ENCODE assay signal across 17 cellular contexts in the genomic region with DNA sequence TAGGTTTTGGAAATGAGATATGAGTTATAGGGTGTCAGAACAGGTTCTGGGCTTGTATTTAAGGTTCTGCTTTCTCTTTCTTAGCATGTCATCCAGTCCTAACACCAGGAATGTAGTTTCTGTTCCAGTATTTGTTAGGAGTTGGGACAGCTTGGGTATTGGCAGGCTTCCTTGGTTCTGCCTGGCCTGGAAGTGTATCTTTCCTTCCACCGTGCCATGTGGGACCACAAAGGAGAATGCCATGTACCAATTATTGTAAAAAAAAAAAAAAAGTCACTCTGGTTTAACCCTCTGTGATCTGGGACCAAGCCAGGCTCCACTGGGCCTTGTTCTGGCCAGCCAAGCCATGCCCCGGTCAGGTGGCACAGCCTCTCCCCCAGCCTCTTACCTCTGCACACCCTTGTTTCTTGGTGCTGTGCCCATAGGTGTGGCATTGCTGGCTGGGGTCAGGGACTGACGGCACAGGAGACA. TPM values are rescaled to one million over a fixed set of nuclear protein-coding genes. Genes with fewer than 3 reads are reported as not detected.
A peak's percentile ranks its signal among the peaks of the same experiment; 100 is the strongest.
DNase-seq lines count a peak whose midpoint lies in the region; ATAC-seq and TF ChIP-seq lines count a peak whose summit lies in the region.
"Had no signal": no experiment of that assay in that cellular context is flagged by ENCODE, and none has a peak within 500 bp of the region (broad histone marks: within the 10 kb centered on the region; RNA-seq: fewer than 3 reads in every experiment).

No MANE protein-coding gene starts in this region.

- H3K27me3 ChIP-seq in Panc1 (ENCODE audit: control insufficient read depth, insufficient read depth, low read length) (no peaks in the 10 kb centered on the region), gastroesophageal sphincter (no peaks in the 10 kb centered on the region)
- H3K27me3 ChIP-seq: foreskin keratinocyte had no signal

- no peaks in the 10 kb centered on the region for H3K27me3 Mint-ChIP-seq in T-helper 2 cell treated with Interferon-gamma antibody and Interleukin-4, amounts not matched to agents 5 μg/mL and 100 μg/mL, for 36 hours (ENCODE audit: low read depth)
- H3K27me3 Mint-ChIP-seq: B cell had no signal

- no peak overlapping the region for H3K27ac Mint-ChIP-seq in T-helper 2 cell treated with Interferon-gamma antibody and Interleukin-4, amounts not matched to agents 5 μg/mL and 100 μg/mL, for 36 hours
- H3K27ac Mint-ChIP-seq: B cell; T-helper 1 cell treated with Interleukin-12 subunit alpha and Interleukin-12 subunit beta and Interleukin-4 antibody, amounts not matched to agents 30 μg/mL and 1 μg/mL, for 36 hours had no signal

- no peak for TF ChIP-seq POLR2A in gastroesophageal sphincter (IDR thresholded peaks at IDR 0.05)

- peaks cover 38% of the 10 kb centered on the region for H3K4me1 Mint-ChIP-seq in T-helper 2 cell treated with Interferon-gamma antibody and Interleukin-4, amounts not matched to agents 5 μg/mL and 100 μg/mL, for 36 hours (ENCODE audit: low read depth)

- H3K4me1 ChIP-seq in Panc1 (ENCODE audit: control insufficient read depth, insufficient read depth, low read length): peaks cover 84% of the 10 kb centered on the region
- H3K4me1 ChIP-seq in gastroesophageal sphincter: peaks cover 7 to 70% (median 44%) of the 10 kb centered on the region in 3 donors

- DNase-seq in AG20443 (ENCODE audit: low spot score): peak; percentile 73
- no peak for DNase-seq in Panc1 (ENCODE audit: low read depth, low spot score)
- DNase-seq in sciatic nerve (ENCODE audit: low spot score): no peak
- no peak for DNase-seq in activated gamma-delta T cell (lab: John Stamatoyannopoulos, UW)
- no peak for DNase-seq in T-helper 2 cell treated with Interferon-gamma antibody and Interleukin-4, amounts not matched to agents 5 μg/mL and 100 μg/mL, for 36 hours (ENCODE audit: low spot score)
- DNase-seq in SHP77 (lab: John Stamatoyannopoulos, UW): no peak
- DNase-seq: activated CD4-positive, alpha-beta T cell treated with anti-CD3 and anti-CD28 coated beads, Interleukin-2, amount 50 U/mL, for 4 hours; activated naive CD4-positive, alpha-beta T cell; central memory CD4-positive, alpha-beta T cell; EL; foreskin keratinocyte; kidney had no signal

- BruUV-seq in Panc1 (replicated peaks; lab: Mats Ljungman, UMichigan): no TSS peak

- H3K4me3 Mint-ChIP-seq in T-helper 2 cell treated with Interferon-gamma antibody and Interleukin-4, amounts not matched to agents 5 μg/mL and 100 μg/mL, for 36 hours: no peak overlapping the region
- H3K4me3 Mint-ChIP-seq: B cell; T-helper 1 cell treated with Interleukin-12 subunit alpha and Interleukin-12 subunit beta and Interleukin-4 antibody, amounts not matched to agents 30 μg/mL and 1 μg/mL, for 36 hours had no signal

- peak overlapping the region; percentile 99 for H3K27ac ChIP-seq in Panc1 (ENCODE audit: low read length)
- peak overlapping the region in 3 of 4 donors; percentile 31 to 74 (median 58) for H3K27ac ChIP-seq in gastroesophageal sphincter
- H3K27ac ChIP-seq: foreskin keratinocyte had no signal

- H3K9me3 ChIP-seq in Panc1 (ENCODE audit: control insufficient read depth, insufficient read depth, low read depth, low read length) (no peaks in the 10 kb centered on the region), gastroesophageal sphincter (peaks cover 0 to 9% (median 0%) of the 10 kb centered on the region in 3 donors)

- in situ Hi-C loops in Panc1 (cut with HindIII; ENCODE audit: low pct_unique_long_range_greater_than_20kb, low sequenced_read_pairs): no loop called here

- no peak overlapping the region for H3K4me3 ChIP-seq in Panc1 (ENCODE audit: low read depth in 2 of 2, low read length in 2 of 2)
- H3K4me3 ChIP-seq in gastroesophageal sphincter: no peak overlapping the region
- H3K4me3 ChIP-seq: K562 had no signal

- H3K36me3 Mint-ChIP-seq in T-helper 2 cell treated with Interferon-gamma antibody and Interleukin-4, amounts not matched to agents 5 μg/mL and 100 μg/mL, for 36 hours (ENCODE audit: low read depth): peaks cover 3% of the 10 kb centered on the region

- TF ChIP-seq EP300 in gastroesophageal sphincter (IDR thresholded peaks at IDR 0.05): no peak

- 9% methylated on average over 1 of the region's 3 CpGs; no CpG with 5 or more reads in 1 of the 2 donors for WGBS in gastroesophageal sphincter (ENCODE audit: low coverage in 1 of 2), 2 donors

- no peaks in the 10 kb centered on the region for H3K9me3 Mint-ChIP-seq in T-helper 2 cell treated with Interferon-gamma antibody and Interleukin-4, amounts not matched to agents 5 μg/mL and 100 μg/mL, for 36 hours

- H3K36me3 ChIP-seq in Panc1 (ENCODE audit: control insufficient read depth, insufficient read depth, low read length) (no peaks in the 10 kb centered on the region), gastroesophageal sphincter (no peaks in the 10 kb centered on the region)

- CTCF ChIA-PET in Panc1 (lab: Charles Lee): no interaction called here

- ATAC-seq in Panc1: no peak
- ATAC-seq in gastroesophageal sphincter: peak; percentile 47
- ATAC-seq in sciatic nerve: peak; percentile 34
- ATAC-seq in GM18502 (IDR thresholded peaks at IDR 0.05; ENCODE audit: poor library complexity, unreplicated experiment): no peak
- ATAC-seq: foreskin keratinocyte, K562 had no signal

- POLR2A ChIA-PET in Panc1 (lab: Charles Lee): interaction anchor here (0.7 kb wide), 1 partner anchor 458 kb away, joined by 8 read pairs; no protein-coding TSS in a partner anchor

- intact Hi-C loops in Panc1 (cut with micrococcal nuclease; ENCODE audit: unreplicated experiment): no loop called here
- intact Hi-C loops in sciatic nerve (cut with DNase I): no loop called here

- no peak for TF ChIP-seq CTCF in Panc1 (IDR thresholded peaks at IDR 0.05)
- TF ChIP-seq CTCF in gastroesophageal sphincter (IDR thresholded peaks at IDR 0.05): no peak

RNA-seq across cellular contexts. Expression of a gene that starts 47.8 kb away (rescaled TPM):
- 65.5 TPM for total RNA-seq in Panc1 (2021; ENCODE audit: unreplicated experiment)
- 24.0 TPM for polyA plus RNA-seq in Panc1 (2012; ENCODE audit: insufficient read length)
- 10 to 100 TPM; 15.2 to 41.7 (median 31.7) TPM for total RNA-seq in gastroesophageal sphincter
- 71.6 TPM for total RNA-seq in sciatic nerve

Comparison
In these comparisons a context has a peak if more than half of its experiments do, and no peak if none do; other contexts are left out.
1. ATAC-seq: peak in gastroesophageal sphincter (single experiment) and sciatic nerve (single experiment); none in Panc1 (single experiment) and GM18502 (single experiment).